15 cellular contexts compared by ENCODE assay signal in the genomic region with DNA sequence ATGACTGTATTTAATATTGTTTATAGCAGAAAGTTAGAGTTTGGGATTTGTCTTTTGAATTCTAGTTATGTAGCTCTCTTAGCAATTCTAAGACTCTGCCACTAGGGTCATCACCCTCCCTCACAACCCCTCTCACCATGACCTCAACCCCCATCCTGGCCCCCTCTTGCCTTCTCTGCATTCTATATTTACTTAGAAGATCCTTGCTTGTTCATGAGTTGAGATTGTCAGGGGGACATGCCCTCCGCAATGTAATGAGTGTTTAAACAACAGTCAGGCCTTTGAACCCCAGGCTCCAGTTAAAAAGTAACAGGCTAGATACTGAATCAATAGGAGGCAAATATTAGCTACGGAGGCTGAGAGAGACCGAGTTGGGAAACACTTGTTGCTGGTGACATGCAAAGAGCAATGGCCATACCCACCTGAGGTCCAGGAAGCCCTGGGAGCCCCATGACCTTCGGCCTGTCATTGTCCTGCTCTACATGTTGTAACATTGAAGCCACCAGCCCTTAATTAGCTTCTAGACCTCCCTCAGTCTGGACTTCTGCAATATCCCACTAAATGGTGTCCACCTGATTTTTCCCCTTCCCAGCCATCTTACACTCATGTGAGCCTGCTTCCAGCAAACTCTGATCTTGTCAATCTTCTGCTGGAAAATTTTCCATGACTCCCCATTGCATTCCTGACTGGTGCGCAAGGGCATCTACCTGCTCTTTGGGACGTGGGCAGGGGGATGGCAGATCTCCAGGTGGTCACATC.
"Had no signal": no experiment of that assay in that cellular context is flagged by ENCODE, and none has a peak within 500 bp of the region (broad histone marks: within the 10 kb centered on the region; RNA-seq: fewer than 3 reads in every experiment).

No MANE protein-coding gene starts in this region.

- H3K4me3 ChIP-seq: stomach, thoracic aorta had no signal

- H3K27ac Mint-ChIP-seq: dendritic cell treated with granulocyte-macrophage colony-stimulating factor and Interleukin-4, amounts not matched to agents 40 ng/mL and 50 ng/mL, for 4 days; effector memory CD8-positive, alpha-beta T cell; memory B cell; T-helper 1 cell treated with Interleukin-12 subunit alpha and Interleukin-12 subunit beta and Interleukin-4 antibody, amounts not matched to agents 30 μg/mL and 1 μg/mL, for 36 hours had no signal

- H3K4me3 Mint-ChIP-seq: dendritic cell treated with granulocyte-macrophage colony-stimulating factor and Interleukin-4, amounts not matched to agents 40 ng/mL and 50 ng/mL, for 4 days; effector memory CD8-positive, alpha-beta T cell; memory B cell; nephron; T-helper 1 cell treated with Interleukin-12 subunit alpha and Interleukin-12 subunit beta and Interleukin-4 antibody, amounts not matched to agents 30 μg/mL and 1 μg/mL, for 36 hours had no signal

- H3K36me3 ChIP-seq: brain microvascular endothelial cell, stomach, thoracic aorta had no signal

- DNase-seq: activated CD4-positive, alpha-beta T cell treated with anti-CD3 and anti-CD28 coated beads, Interleukin-2, amount 50 U/mL, for 4 hours; activated CD4-positive, CD25-positive, alpha-beta regulatory T cell; activated naive CD4-positive, alpha-beta T cell treated with anti-CD3 and anti-CD28 coated beads, Interleukin-2, amount 50 U/mL, for 16 hours; activated T-cell treated with anti-CD3 and anti-CD28 coated beads, Interleukin-2, amount 50 U/mL, for 1 hour; amniotic stem cell; brain microvascular endothelial cell; effector memory CD8-positive, alpha-beta T cell; erythroblast; left colon; stomach had no signal

- H3K36me3 Mint-ChIP-seq: memory B cell had no signal

- H3K27me3 ChIP-seq: brain microvascular endothelial cell, stomach had no signal

- H3K27me3 Mint-ChIP-seq: dendritic cell treated with granulocyte-macrophage colony-stimulating factor and Interleukin-4, amounts not matched to agents 40 ng/mL and 50 ng/mL, for 4 days; memory B cell had no signal

- H3K9me3 ChIP-seq: stomach, thoracic aorta had no signal

- H3K9me3 Mint-ChIP-seq: dendritic cell treated with granulocyte-macrophage colony-stimulating factor and Interleukin-4, amounts not matched to agents 40 ng/mL and 50 ng/mL, for 4 days; effector memory CD8-positive, alpha-beta T cell; memory B cell; nephron; T-helper 1 cell treated with Interleukin-12 subunit alpha and Interleukin-12 subunit beta and Interleukin-4 antibody, amounts not matched to agents 30 μg/mL and 1 μg/mL, for 36 hours had no signal

- H3K4me1 Mint-ChIP-seq: memory B cell had no signal
